In genomic region chr2:179239194-179239593, GRCh38 we compare ENCODE assay signal across 1 cellular context.
TF ChIP-seq lines count a peak whose summit lies in the region.

No MANE protein-coding gene starts in this region.

TF ChIP-seq in HepG2, 621 proteins besides CTCF, POLR2A, EP300 and RAD21 (continued from another document):
- no peak for TF ChIP-seq HNF1B (CRISPR knock-in tag; IDR thresholded peaks at IDR 0.05)
- TF ChIP-seq MTA1 (CRISPR knock-in tag; IDR thresholded peaks at IDR 0.05; ENCODE audit: borderline replicate concordance): no peak
- TF ChIP-seq HNRNPH1 (optimal IDR thresholded peaks at IDR 0.05; ENCODE audit: low read depth, low read length): no peak
- no peak for TF ChIP-seq HDAC2 (CRISPR knock-in tag; IDR thresholded peaks at IDR 0.05)
- no peak for TF ChIP-seq SAFB2 (CRISPR knock-in tag; IDR thresholded peaks at IDR 0.05; ENCODE audit: borderline replicate concordance, low read depth)
- no peak for TF ChIP-seq ZNF850 (CRISPR knock-in tag; conservative IDR thresholded peaks at IDR 0.05)
- peak; percentile 84 for TF ChIP-seq GATAD2A (CRISPR knock-in tag; IDR thresholded peaks at IDR 0.05)
- TF ChIP-seq ZFP62 (CRISPR knock-in tag; IDR thresholded peaks at IDR 0.05): no peak
- TF ChIP-seq MAFF (IDR thresholded peaks at IDR 0.05; ENCODE audit: low read depth, low read length): no peak
- TF ChIP-seq RBFOX2 (IDR thresholded peaks at IDR 0.05; ENCODE audit: low read depth, low read length): no peak
- TF ChIP-seq TBP (CRISPR knock-in tag; IDR thresholded peaks at IDR 0.05): no peak
- TF ChIP-seq MEIS1 (CRISPR knock-in tag; IDR thresholded peaks at IDR 0.05; ENCODE audit: borderline replicate concordance): no peak
- no peak for TF ChIP-seq HDAC1 (CRISPR knock-in tag; IDR thresholded peaks at IDR 0.05)
- no peak for TF ChIP-seq EHMT2 (IDR thresholded peaks at IDR 0.05; ENCODE audit: borderline replicate concordance, low read depth, low read length)
- no peak for TF ChIP-seq DZIP1 (CRISPR knock-in tag; IDR thresholded peaks at IDR 0.05)
